ENCODE assay signal across 1 cellular context in the genomic region with DNA sequence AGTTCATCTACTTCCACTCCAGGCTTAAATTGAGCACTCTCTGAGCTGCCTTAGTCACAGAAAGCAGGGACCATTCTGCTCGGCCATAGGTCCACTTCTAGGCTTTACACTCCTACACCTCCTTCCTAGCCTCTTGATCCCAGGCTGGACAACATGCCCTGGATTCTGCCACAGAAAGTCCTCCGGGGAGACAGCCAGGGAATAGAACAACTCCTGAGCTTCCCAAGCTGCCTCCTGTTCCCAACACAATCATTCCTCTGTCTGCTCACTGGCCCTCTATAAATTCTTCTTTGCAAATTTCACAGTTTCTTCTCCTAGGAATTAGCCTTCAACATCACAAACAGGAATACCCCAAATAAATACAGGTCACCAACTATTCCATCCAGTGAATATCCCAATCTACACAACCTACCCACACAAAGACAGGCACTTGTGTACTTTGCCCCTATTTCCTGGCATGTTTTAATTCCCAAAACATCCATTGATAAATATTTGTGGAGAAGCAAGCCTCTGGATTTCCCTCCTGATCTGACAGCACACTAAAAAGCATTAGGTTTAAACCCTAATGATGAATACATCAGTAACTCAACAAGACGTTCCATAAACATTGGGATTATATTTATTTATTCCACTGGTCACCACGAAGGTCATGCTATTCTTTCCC.
TF ChIP-seq lines count a peak whose summit lies in the region.

No MANE protein-coding gene starts in this region.

TF ChIP-seq in HepG2, 621 proteins besides CTCF, POLR2A, EP300 and RAD21 (continued from another document):
- no peak for TF ChIP-seq GZF1 (CRISPR knock-in tag; IDR thresholded peaks at IDR 0.05)
- no peak for TF ChIP-seq MED8 (CRISPR knock-in tag; IDR thresholded peaks at IDR 0.05; ENCODE audit: insufficient replicate concordance)
- no peak for TF ChIP-seq ZBTB21 (CRISPR knock-in tag; IDR thresholded peaks at IDR 0.05)
- TF ChIP-seq ZNF761 (CRISPR knock-in tag; conservative IDR thresholded peaks at IDR 0.05): no peak
